In genomic region chr17:59335685-59336084, GRCh38 we compare ENCODE assay signal across 1 cellular context.
A peak's percentile ranks its signal among the peaks of the same experiment; 100 is the strongest.
TF ChIP-seq lines count a peak whose summit lies in the region.

No MANE protein-coding gene starts in this region.

TF ChIP-seq in HepG2, 621 proteins besides CTCF, POLR2A, EP300 and RAD21:
- no peak for TF ChIP-seq NFE2 (CRISPR knock-in tag; IDR thresholded peaks at IDR 0.05)
- no peak for TF ChIP-seq ZFX (CRISPR knock-in tag; IDR thresholded peaks at IDR 0.05; ENCODE audit: low read depth)
- TF ChIP-seq FOXO1 (CRISPR knock-in tag; IDR thresholded peaks at IDR 0.05): no peak
- no peak for TF ChIP-seq ZNF441 (CRISPR knock-in tag; IDR thresholded peaks at IDR 0.05; ENCODE audit: borderline replicate concordance)
- no peak for TF ChIP-seq PCBP1 (IDR thresholded peaks at IDR 0.05; ENCODE audit: borderline replicate concordance, low read depth, low read length)
- no peak for TF ChIP-seq ZNF644 (CRISPR knock-in tag; IDR thresholded peaks at IDR 0.05; ENCODE audit: low read depth)
- no peak for TF ChIP-seq GATAD1 (CRISPR knock-in tag; IDR thresholded peaks at IDR 0.05)
- peak; percentile 71 for TF ChIP-seq ZNF460 (CRISPR knock-in tag; IDR thresholded peaks at IDR 0.05; ENCODE audit: borderline replicate concordance)
